8 cellular contexts compared by ENCODE assay signal in the genomic region with DNA sequence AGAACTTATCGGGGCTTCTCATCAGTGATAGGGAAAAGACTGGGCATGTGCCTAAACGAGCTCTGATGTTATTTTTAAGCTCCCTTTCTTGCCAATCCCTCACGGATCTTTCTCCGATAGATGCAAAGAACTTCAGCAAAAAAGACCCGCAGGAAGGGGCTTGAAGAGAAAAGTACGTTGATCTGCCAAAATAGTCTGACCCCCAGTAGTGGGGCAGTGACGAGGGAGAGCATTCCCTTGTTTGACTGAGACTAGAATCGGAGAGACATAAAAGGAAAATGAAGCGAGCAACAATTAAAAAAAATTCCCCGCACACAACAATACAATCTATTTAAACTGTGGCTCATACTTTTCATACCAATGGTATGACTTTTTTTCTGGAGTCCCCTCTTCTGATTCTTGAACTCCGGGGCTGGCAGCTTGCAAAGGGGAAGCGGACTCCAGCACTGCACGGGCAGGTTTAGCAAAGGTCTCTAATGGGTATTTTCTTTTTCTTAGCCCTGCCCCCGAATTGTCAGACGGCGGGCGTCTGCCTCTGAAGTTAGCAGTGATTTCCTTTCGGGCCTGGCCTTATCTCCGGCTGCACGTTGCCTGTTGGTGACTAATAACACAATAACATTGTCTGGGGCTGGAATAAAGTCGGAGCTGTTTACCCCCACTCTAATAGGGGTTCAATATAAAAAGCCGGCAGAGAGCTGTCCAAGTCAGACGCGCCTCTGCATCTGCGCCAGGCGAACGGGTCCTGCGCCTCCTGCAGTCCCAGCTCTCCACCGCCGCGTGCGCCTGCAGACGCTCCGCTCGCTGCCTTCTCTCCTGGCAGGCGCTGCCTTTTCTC. TPM values are rescaled to one million over a fixed set of nuclear protein-coding genes. Genes with fewer than 3 reads are reported as not detected.
DNase-seq lines count a peak whose midpoint lies in the region; ATAC-seq lines count a peak whose summit lies in the region.

EDN1 (plus strand) TSS at position 707 of the 835 bp plus-strand sequence. CDS start 269 bp downstream, outside the sequence.

- H3K9me3 Mint-ChIP-seq in stimulated activated memory B cell treated with anti-CD40 and anti-IgM and Interleukin-4, amounts not matched to agents 10 μg/mL and 1 μg/mL and 100 μg/mL, for 72 hours = no peaks in the 10 kb centered on the region

- H3K27ac Mint-ChIP-seq in stimulated activated memory B cell treated with anti-CD40 and anti-IgM and Interleukin-4, amounts not matched to agents 10 μg/mL and 1 μg/mL and 100 μg/mL, for 72 hours = peak within 1 kb of the TSS; percentile 61

- H3K4me3 ChIP-seq in esophagus (ENCODE audit: low read depth in 1 of 2, low read length in 2 of 2) = peak within 1 kb of the TSS; percentile 31 to 32

- peak within 1 kb of the TSS; percentile 11 to 18 for H3K27ac ChIP-seq in esophagus (ENCODE audit: low read depth in 2 of 2, low read length in 1 of 2)

- H3K9me3 ChIP-seq in esophagus (ENCODE audit: control insufficient read depth in 2 of 2, insufficient read depth in 1 of 2, low read depth in 1 of 2, low read length in 1 of 2) = no peaks in the 10 kb centered on the region

- peaks cover 19% of the 10 kb centered on the region for H3K4me1 Mint-ChIP-seq in stimulated activated memory B cell treated with anti-CD40 and anti-IgM and Interleukin-4, amounts not matched to agents 10 μg/mL and 1 μg/mL and 100 μg/mL, for 72 hours

- no peaks in the 10 kb centered on the region for H3K4me1 ChIP-seq in esophagus (ENCODE audit: control insufficient read depth in 2 of 2, insufficient read depth in 2 of 2, low read length in 1 of 2)

- peak within 1 kb of the TSS; percentile 80 for H3K4me3 Mint-ChIP-seq in stimulated activated memory B cell treated with anti-CD40 and anti-IgM and Interleukin-4, amounts not matched to agents 10 μg/mL and 1 μg/mL and 100 μg/mL, for 72 hours

- peaks cover 31% of the 10 kb centered on the region for H3K27me3 Mint-ChIP-seq in stimulated activated memory B cell treated with anti-CD40 and anti-IgM and Interleukin-4, amounts not matched to agents 10 μg/mL and 1 μg/mL and 100 μg/mL, for 72 hours

- no peaks in the 10 kb centered on the region for H3K36me3 Mint-ChIP-seq in stimulated activated memory B cell treated with anti-CD40 and anti-IgM and Interleukin-4, amounts not matched to agents 10 μg/mL and 1 μg/mL and 100 μg/mL, for 72 hours

- DNase-seq in AG20443 (ENCODE audit: low spot score) = peak; percentile 85
- peak; percentile 79 for DNase-seq in NCI-H748 (lab: John Stamatoyannopoulos, UW; ENCODE audit: unreplicated experiment)
- peak; percentile 43 for DNase-seq in activated CD8-positive, alpha-beta memory T cell treated with anti-CD3 and anti-CD28 coated beads, Interleukin-2, amount 50 U/mL, for 4 hours
- DNase-seq in mucosa of gallbladder (ENCODE audit: low spot score) = peak; percentile 80

- 1% methylated on average over 36 of the region's 36 CpGs for WGBS in esophagus, 2 donors

- H3K27me3 ChIP-seq in esophagus (ENCODE audit: control insufficient read depth in 1 of 2, insufficient read depth in 2 of 2, low read length in 2 of 2) = no peaks in the 10 kb centered on the region

- peak; percentile 81 for ATAC-seq in GM18867 (IDR thresholded peaks at IDR 0.05; ENCODE audit: unreplicated experiment)
- ATAC-seq in HG03066 (IDR thresholded peaks at IDR 0.05; ENCODE audit: low read depth, unreplicated experiment) = peak; percentile 77
- peak; percentile 87 for ATAC-seq in stimulated activated memory B cell treated with anti-CD40 and anti-IgM and Interleukin-4, amounts not matched to agents 10 μg/mL and 1 μg/mL and 100 μg/mL, for 72 hours

- no peaks in the 10 kb centered on the region for H3K36me3 ChIP-seq in esophagus (ENCODE audit: control insufficient read depth in 2 of 2, insufficient read depth in 2 of 2, low read length in 1 of 2)

RNA-seq across cellular contexts. Expression of gene EDN1, which starts in this region (rescaled TPM):
- polyA plus RNA-seq in esophagus = 1 to 10 TPM; 1.5 to 2.2 TPM
- 6.5 TPM for total RNA-seq in mucosa of gallbladder

Comparison
In these comparisons a context has a peak if more than half of its experiments do, and no peak if none do; other contexts are left out.
1. Peak in every context shown above with its lines: DNase-seq, ATAC-seq, H3K4me3 ChIP-seq and H3K27ac ChIP-seq.